ENCODE assay signal across 1 cellular context in the genomic region with DNA sequence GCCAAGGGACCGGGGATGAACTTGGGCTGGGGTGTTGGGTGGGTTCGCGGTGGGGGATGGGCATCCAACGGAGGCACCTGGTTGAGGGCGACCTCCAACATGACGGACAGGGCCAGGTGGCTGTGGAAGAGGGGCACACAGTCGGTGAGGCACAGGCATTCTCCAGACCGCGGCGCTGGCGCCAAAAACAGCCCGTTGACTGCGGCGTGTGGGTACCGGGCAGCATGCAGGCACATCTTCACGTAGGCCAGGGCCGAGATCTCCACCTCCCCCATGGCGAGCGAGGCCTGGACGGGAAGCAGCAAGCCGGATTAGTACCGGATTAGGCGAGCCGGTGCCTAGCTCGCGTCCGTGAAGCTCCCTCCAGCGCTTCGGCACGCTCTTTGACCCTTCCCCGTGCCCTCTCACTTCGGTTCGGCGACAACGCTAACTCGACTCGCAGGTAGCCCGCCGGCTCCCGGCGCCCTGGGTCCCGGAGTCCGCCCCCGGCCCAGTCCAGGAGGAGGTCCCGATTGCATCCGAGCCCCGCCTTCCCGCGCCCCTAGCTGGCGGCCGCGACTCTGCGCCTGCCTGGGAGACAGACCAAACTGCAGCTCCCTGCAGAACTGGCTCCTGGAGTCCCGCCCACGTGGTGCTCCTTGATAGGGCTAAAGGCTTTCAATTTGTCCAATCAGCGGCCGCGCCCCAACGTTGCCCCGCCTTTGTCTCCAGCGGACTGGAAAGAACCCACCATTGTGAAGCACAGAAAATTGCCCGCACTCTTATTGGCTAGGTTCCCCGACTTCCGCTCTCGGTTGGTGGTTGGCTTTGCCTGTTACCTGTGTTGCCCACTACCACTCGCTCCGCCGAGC.
TF ChIP-seq lines count a peak whose summit lies in the region.

A gene with protein sequence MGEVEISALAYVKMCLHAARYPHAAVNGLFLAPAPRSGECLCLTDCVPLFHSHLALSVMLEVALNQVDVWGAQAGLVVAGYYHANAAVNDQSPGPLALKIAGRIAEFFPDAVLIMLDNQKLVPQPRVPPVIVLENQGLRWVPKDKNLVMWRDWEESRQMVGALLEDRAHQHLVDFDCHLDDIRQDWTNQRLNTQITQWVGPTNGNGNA (minus strand): TSS at position 562 of the 851 bp plus-strand sequence. CDS start 287 bp downstream, at position 275.

TF ChIP-seq in HEK293, 187 proteins besides CTCF, POLR2A, EP300 and RAD21 (continued from another document and continues in another):
- TF ChIP-seq, protein P1, sequence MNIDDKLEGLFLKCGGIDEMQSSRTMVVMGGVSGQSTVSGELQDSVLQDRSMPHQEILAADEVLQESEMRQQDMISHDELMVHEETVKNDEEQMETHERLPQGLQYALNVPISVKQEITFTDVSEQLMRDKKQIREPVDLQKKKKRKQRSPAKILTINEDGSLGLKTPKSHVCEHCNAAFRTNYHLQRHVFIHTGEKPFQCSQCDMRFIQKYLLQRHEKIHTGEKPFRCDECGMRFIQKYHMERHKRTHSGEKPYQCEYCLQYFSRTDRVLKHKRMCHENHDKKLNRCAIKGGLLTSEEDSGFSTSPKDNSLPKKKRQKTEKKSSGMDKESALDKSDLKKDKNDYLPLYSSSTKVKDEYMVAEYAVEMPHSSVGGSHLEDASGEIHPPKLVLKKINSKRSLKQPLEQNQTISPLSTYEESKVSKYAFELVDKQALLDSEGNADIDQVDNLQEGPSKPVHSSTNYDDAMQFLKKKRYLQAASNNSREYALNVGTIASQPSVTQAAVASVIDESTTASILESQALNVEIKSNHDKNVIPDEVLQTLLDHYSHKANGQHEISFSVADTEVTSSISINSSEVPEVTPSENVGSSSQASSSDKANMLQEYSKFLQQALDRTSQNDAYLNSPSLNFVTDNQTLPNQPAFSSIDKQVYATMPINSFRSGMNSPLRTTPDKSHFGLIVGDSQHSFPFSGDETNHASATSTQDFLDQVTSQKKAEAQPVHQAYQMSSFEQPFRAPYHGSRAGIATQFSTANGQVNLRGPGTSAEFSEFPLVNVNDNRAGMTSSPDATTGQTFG (tag by site-specific recombination; IDR thresholded peaks at IDR 0.05; ENCODE audit: borderline replicate concordance): no peak
- TF ChIP-seq MEIS1 (CRISPR knock-in tag; IDR thresholded peaks at IDR 0.05; ENCODE audit: borderline replicate concordance) (no peak), SALL2 (tag by site-specific recombination; IDR thresholded peaks at IDR 0.05; ENCODE audit: borderline replicate concordance) (no peak), ZNF292 (tag by site-specific recombination; IDR thresholded peaks at IDR 0.05; ENCODE audit: borderline replicate concordance, low read depth) (no peak), ZNF114 (tag by site-specific recombination; IDR thresholded peaks at IDR 0.05) (no peak), ZSCAN30 (tag by site-specific recombination; IDR thresholded peaks at IDR 0.05) (peak; percentile 94), OSR2 (tag by site-specific recombination; IDR thresholded peaks at IDR 0.05) (peak; percentile 32; the same call in 1 of the 2 replicates), ZNF561 (tag by site-specific recombination; IDR thresholded peaks at IDR 0.05; ENCODE audit: borderline replicate concordance) (peak; percentile 77; the same call in 1 of the 2 replicates), WT1 (tag by site-specific recombination; IDR thresholded peaks at IDR 0.05) (0 out of 2 replicates have a peak, but pooled peaks have one; percentile 34), ZNF157 (tag by site-specific recombination; IDR thresholded peaks at IDR 0.05) (0 out of 2 replicates have a peak, but pooled peaks have one; percentile 24), ZNF416 (tag by site-specific recombination; IDR thresholded peaks at IDR 0.05) (no peak), ZNF274 (IDR thresholded peaks at IDR 0.05; ENCODE audit: low read length) (no peak), ZNF274 (tag by site-specific recombination; IDR thresholded peaks at IDR 0.05; ENCODE audit: borderline replicate concordance) (no peak), ZNF558 (tag by site-specific recombination; IDR thresholded peaks at IDR 0.05) (no peak), ZNF585B (tag by site-specific recombination; IDR thresholded peaks at IDR 0.05) (peak; percentile 9; the same call in 1 of the 2 replicates), GLIS2 (tag by site-specific recombination; IDR thresholded peaks at IDR 0.05) (peak; percentile 91), ZNF138 (tag by site-specific recombination; IDR thresholded peaks at IDR 0.05; ENCODE audit: borderline replicate concordance) (no peak), ZNF211 (tag by site-specific recombination; IDR thresholded peaks at IDR 0.05; ENCODE audit: low read depth) (no peak), ZNF837 (tag by site-specific recombination; IDR thresholded peaks at IDR 0.05) (no peak), ZNF658 (tag by site-specific recombination; IDR thresholded peaks at IDR 0.05) (no peak), ZNF169 (tag by site-specific recombination; IDR thresholded peaks at IDR 0.05) (no peak), ZNF140 (tag by site-specific recombination; IDR thresholded peaks at IDR 0.05) (no peak), ZNF175 (tag by site-specific recombination; IDR thresholded peaks at IDR 0.05) (no peak), ZNF391 (tag by site-specific recombination; IDR thresholded peaks at IDR 0.05; ENCODE audit: borderline replicate concordance, low read depth) (peak; percentile 92; the same call in 1 of the 2 replicates), SCRT2 (tag by site-specific recombination; IDR thresholded peaks at IDR 0.05) (no peak), ZNF549 (tag by site-specific recombination; IDR thresholded peaks at IDR 0.05) (no peak), ZNF174 (tag by site-specific recombination; IDR thresholded peaks at IDR 0.05) (no peak), ZNF37A (tag by site-specific recombination; IDR thresholded peaks at IDR 0.05) (no peak), KLF16 (tag by site-specific recombination; IDR thresholded peaks at IDR 0.05) (peak; percentile 94), SP2 (tag by site-specific recombination; IDR thresholded peaks at IDR 0.05) (peak; percentile 94), ZFP69B (tag by site-specific recombination; IDR thresholded peaks at IDR 0.05) (peak; percentile 13; the same call in 1 of the 2 replicates), HOXA7 (CRISPR knock-in tag; IDR thresholded peaks at IDR 0.05; ENCODE audit: borderline replicate concordance) (no peak), ZBTB1 (tag by site-specific recombination; IDR thresholded peaks at IDR 0.05) (no peak), KLF9 (tag by site-specific recombination; IDR thresholded peaks at IDR 0.05; ENCODE audit: low read depth) (peak; percentile 60), PRDM1 (tag by site-specific recombination; IDR thresholded peaks at IDR 0.05) (no peak), ZNF701 (tag by site-specific recombination; IDR thresholded peaks at IDR 0.05) (no peak), KLF8 (tag by site-specific recombination; IDR thresholded peaks at IDR 0.05) (peak; percentile 91), ZFP3 (tag by site-specific recombination; IDR thresholded peaks at IDR 0.05; ENCODE audit: low read depth) (no peak)
- TF ChIP-seq, protein P2, sequence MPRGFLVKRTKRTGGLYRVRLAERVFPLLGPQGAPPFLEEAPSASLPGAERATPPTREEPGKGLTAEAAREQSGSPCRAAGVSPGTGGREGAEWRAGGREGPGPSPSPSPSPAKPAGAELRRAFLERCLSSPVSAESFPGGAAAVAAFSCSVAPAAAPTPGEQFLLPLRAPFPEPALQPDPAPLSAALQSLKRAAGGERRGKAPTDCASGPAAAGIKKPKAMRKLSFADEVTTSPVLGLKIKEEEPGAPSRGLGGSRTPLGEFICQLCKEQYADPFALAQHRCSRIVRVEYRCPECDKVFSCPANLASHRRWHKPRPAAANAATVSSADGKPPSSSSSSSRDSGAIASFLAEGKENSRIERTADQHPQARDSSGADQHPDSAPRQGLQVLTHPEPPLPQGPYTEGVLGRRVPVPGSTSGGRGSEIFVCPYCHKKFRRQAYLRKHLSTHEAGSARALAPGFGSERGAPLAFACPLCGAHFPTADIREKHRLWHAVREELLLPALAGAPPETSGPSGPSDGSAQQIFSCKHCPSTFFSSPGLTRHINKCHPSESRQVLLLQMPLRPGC (tag by site-specific recombination; IDR thresholded peaks at IDR 0.05): 0 out of 2 replicates have a peak, but pooled peaks have one; percentile 27
- TF ChIP-seq, protein P3, sequence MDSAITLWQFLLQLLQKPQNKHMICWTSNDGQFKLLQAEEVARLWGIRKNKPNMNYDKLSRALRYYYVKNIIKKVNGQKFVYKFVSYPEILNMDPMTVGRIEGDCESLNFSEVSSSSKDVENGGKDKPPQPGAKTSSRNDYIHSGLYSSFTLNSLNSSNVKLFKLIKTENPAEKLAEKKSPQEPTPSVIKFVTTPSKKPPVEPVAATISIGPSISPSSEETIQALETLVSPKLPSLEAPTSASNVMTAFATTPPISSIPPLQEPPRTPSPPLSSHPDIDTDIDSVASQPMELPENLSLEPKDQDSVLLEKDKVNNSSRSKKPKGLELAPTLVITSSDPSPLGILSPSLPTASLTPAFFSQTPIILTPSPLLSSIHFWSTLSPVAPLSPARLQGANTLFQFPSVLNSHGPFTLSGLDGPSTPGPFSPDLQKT (IDR thresholded peaks at IDR 0.05; ENCODE audit: borderline replicate concordance, low read depth, low read length): no peak
- TF ChIP-seq, protein P4, sequence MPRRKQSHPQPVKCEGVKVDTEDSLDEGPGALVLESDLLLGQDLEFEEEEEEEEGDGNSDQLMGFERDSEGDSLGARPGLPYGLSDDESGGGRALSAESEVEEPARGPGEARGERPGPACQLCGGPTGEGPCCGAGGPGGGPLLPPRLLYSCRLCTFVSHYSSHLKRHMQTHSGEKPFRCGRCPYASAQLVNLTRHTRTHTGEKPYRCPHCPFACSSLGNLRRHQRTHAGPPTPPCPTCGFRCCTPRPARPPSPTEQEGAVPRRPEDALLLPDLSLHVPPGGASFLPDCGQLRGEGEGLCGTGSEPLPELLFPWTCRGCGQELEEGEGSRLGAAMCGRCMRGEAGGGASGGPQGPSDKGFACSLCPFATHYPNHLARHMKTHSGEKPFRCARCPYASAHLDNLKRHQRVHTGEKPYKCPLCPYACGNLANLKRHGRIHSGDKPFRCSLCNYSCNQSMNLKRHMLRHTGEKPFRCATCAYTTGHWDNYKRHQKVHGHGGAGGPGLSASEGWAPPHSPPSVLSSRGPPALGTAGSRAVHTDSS (tag by site-specific recombination; IDR thresholded peaks at IDR 0.05): no peak
- TF ChIP-seq, protein P5, sequence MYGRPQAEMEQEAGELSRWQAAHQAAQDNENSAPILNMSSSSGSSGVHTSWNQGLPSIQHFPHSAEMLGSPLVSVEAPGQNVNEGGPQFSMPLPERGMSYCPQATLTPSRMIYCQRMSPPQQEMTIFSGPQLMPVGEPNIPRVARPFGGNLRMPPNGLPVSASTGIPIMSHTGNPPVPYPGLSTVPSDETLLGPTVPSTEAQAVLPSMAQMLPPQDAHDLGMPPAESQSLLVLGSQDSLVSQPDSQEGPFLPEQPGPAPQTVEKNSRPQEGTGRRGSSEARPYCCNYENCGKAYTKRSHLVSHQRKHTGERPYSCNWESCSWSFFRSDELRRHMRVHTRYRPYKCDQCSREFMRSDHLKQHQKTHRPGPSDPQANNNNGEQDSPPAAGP (tag by site-specific recombination; IDR thresholded peaks at IDR 0.05): peak; percentile 91
- TF ChIP-seq, protein P6, sequence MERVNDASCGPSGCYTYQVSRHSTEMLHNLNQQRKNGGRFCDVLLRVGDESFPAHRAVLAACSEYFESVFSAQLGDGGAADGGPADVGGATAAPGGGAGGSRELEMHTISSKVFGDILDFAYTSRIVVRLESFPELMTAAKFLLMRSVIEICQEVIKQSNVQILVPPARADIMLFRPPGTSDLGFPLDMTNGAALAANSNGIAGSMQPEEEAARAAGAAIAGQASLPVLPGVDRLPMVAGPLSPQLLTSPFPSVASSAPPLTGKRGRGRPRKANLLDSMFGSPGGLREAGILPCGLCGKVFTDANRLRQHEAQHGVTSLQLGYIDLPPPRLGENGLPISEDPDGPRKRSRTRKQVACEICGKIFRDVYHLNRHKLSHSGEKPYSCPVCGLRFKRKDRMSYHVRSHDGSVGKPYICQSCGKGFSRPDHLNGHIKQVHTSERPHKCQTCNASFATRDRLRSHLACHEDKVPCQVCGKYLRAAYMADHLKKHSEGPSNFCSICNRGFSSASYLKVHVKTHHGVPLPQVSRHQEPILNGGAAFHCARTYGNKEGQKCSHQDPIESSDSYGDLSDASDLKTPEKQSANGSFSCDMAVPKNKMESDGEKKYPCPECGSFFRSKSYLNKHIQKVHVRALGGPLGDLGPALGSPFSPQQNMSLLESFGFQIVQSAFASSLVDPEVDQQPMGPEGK (tag by site-specific recombination; IDR thresholded peaks at IDR 0.05): peak; percentile 78; the same call in 1 of the 2 replicates
- TF ChIP-seq, protein P7, sequence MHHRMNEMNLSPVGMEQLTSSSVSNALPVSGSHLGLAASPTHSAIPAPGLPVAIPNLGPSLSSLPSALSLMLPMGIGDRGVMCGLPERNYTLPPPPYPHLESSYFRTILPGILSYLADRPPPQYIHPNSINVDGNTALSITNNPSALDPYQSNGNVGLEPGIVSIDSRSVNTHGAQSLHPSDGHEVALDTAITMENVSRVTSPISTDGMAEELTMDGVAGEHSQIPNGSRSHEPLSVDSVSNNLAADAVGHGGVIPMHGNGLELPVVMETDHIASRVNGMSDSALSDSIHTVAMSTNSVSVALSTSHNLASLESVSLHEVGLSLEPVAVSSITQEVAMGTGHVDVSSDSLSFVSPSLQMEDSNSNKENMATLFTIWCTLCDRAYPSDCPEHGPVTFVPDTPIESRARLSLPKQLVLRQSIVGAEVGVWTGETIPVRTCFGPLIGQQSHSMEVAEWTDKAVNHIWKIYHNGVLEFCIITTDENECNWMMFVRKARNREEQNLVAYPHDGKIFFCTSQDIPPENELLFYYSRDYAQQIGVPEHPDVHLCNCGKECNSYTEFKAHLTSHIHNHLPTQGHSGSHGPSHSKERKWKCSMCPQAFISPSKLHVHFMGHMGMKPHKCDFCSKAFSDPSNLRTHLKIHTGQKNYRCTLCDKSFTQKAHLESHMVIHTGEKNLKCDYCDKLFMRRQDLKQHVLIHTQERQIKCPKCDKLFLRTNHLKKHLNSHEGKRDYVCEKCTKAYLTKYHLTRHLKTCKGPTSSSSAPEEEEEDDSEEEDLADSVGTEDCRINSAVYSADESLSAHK (tag by site-specific recombination; IDR thresholded peaks at IDR 0.05): no peak
- TF ChIP-seq, protein P8, sequence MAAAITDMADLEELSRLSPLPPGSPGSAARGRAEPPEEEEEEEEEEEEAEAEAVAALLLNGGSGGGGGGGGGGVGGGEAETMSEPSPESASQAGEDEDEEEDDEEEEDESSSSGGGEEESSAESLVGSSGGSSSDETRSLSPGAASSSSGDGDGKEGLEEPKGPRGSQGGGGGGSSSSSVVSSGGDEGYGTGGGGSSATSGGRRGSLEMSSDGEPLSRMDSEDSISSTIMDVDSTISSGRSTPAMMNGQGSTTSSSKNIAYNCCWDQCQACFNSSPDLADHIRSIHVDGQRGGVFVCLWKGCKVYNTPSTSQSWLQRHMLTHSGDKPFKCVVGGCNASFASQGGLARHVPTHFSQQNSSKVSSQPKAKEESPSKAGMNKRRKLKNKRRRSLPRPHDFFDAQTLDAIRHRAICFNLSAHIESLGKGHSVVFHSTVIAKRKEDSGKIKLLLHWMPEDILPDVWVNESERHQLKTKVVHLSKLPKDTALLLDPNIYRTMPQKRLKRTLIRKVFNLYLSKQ (tag by site-specific recombination; IDR thresholded peaks at IDR 0.05; ENCODE audit: borderline replicate concordance): no peak
- TF ChIP-seq, protein P9, sequence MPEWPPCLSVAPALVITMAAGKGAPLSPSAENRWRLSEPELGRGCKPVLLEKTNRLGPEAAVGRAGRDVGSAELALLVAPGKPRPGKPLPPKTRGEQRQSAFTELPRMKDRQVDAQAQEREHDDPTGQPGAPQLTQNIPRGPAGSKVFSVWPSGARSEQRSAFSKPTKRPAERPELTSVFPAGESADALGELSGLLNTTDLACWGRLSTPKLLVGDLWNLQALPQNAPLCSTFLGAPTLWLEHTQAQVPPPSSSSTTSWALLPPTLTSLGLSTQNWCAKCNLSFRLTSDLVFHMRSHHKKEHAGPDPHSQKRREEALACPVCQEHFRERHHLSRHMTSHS (tag by site-specific recombination; IDR thresholded peaks at IDR 0.05): no peak
